1 cellular context compared by ENCODE assay signal in genomic region chr2:10120158-10120937, GRCh38.
TF ChIP-seq lines count a peak whose summit lies in the region.

No MANE protein-coding gene starts in this region.

TF ChIP-seq in HepG2, 621 proteins besides CTCF, POLR2A, EP300 and RAD21 (continued from another document and continues in another):
- TF ChIP-seq, protein P1, sequence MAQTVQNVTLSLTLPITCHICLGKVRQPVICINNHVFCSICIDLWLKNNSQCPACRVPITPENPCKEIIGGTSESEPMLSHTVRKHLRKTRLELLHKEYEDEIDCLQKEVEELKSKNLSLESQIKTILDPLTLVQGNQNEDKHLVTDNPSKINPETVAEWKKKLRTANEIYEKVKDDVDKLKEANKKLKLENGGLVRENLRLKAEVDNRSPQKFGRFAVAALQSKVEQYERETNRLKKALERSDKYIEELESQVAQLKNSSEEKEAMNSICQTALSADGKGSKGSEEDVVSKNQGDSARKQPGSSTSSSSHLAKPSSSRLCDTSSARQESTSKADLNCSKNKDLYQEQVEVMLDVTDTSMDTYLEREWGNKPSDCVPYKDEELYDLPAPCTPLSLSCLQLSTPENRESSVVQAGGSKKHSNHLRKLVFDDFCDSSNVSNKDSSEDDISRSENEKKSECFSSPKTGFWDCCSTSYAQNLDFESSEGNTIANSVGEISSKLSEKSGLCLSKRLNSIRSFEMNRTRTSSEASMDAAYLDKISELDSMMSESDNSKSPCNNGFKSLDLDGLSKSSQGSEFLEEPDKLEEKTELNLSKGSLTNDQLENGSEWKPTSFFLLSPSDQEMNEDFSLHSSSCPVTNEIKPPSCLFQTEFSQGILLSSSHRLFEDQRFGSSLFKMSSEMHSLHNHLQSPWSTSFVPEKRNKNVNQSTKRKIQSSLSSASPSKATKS (CRISPR knock-in tag; IDR thresholded peaks at IDR 0.05): peak; percentile 67; the same call in 1 of the 2 replicates
- TF ChIP-seq ZNF343 (CRISPR knock-in tag; IDR thresholded peaks at IDR 0.05) (peak; percentile 90; the same call in 1 of the 2 replicates), AHR (CRISPR knock-in tag; IDR thresholded peaks at IDR 0.05) (peak; percentile 82; the same call in 1 of the 2 replicates), BORCS8-MEF2B (CRISPR knock-in tag; IDR thresholded peaks at IDR 0.05) (peak; percentile 88; the same call in 1 of the 2 replicates), HMGA1 (CRISPR knock-in tag; conservative IDR thresholded peaks at IDR 0.05) (no peak), HOXA3 (CRISPR knock-in tag; IDR thresholded peaks at IDR 0.05) (peak; percentile 87; the same call in 1 of the 2 replicates), NR1H2 (CRISPR knock-in tag; IDR thresholded peaks at IDR 0.05; ENCODE audit: borderline replicate concordance, low read depth) (peak; percentile 16; the same call in 1 of the 2 replicates), ZIK1 (CRISPR knock-in tag; IDR thresholded peaks at IDR 0.05; ENCODE audit: borderline replicate concordance, low read depth) (peak; percentile 74), CREBL2 (CRISPR knock-in tag; IDR thresholded peaks at IDR 0.05; ENCODE audit: borderline replicate concordance) (no peak; the same call in 1 of the 2 replicates), ZNF777 (CRISPR knock-in tag; IDR thresholded peaks at IDR 0.05) (peak; percentile 71), SMAD9 (CRISPR knock-in tag; IDR thresholded peaks at IDR 0.05) (no peak), ZNF276 (CRISPR knock-in tag; IDR thresholded peaks at IDR 0.05; ENCODE audit: low read depth) (0 out of 2 replicates have a peak, but pooled peaks have one; percentile 25), ZNF839 (CRISPR knock-in tag; IDR thresholded peaks at IDR 0.05; ENCODE audit: borderline replicate concordance) (peak; percentile 90), SMARCC2 (IDR thresholded peaks at IDR 0.05) (no peak), GPN1 (CRISPR knock-in tag; IDR thresholded peaks at IDR 0.05; ENCODE audit: borderline replicate concordance) (no peak), CAMTA2 (CRISPR knock-in tag; IDR thresholded peaks at IDR 0.05; ENCODE audit: borderline replicate concordance) (0 out of 2 replicates have a peak, but pooled peaks have one; percentile 66), SRSF4 (IDR thresholded peaks at IDR 0.05; ENCODE audit: low read depth, low read length, poor library complexity, severe bottlenecking) (no peak), ZNF775 (CRISPR knock-in tag; IDR thresholded peaks at IDR 0.05; ENCODE audit: borderline replicate concordance) (no peak; the same call in 1 of the 2 replicates), IKZF4 (CRISPR knock-in tag; IDR thresholded peaks at IDR 0.05; ENCODE audit: borderline replicate concordance, low read depth, not compliant biosample characterization) (peak; percentile 42), ZNF782 (CRISPR knock-in tag; IDR thresholded peaks at IDR 0.05; ENCODE audit: borderline replicate concordance) (no peak; the same call in 1 of the 2 replicates), PAF1 (CRISPR knock-in tag; IDR thresholded peaks at IDR 0.05) (no peak), ZNF850 (CRISPR knock-in tag; conservative IDR thresholded peaks at IDR 0.05) (no peak; the same call in 1 of the 2 replicates), POGK (CRISPR knock-in tag; conservative IDR thresholded peaks at IDR 0.05) (peak; percentile 80; the same call in 1 of the 2 replicates), ZBTB7A (CRISPR knock-in tag; IDR thresholded peaks at IDR 0.05) (peak; percentile 74), CEBPB (IDR thresholded peaks at IDR 0.05; ENCODE audit: borderline replicate concordance, low read depth, low read length) (no peak), ZNF562 (CRISPR knock-in tag; IDR thresholded peaks at IDR 0.05; ENCODE audit: borderline replicate concordance) (no peak), NFRKB (IDR thresholded peaks at IDR 0.05) (no peak), MAFF (IDR thresholded peaks at IDR 0.05; ENCODE audit: low read depth, low read length) (no peak), ZNF709 (CRISPR knock-in tag; IDR thresholded peaks at IDR 0.05) (peak; percentile 77; the same call in 1 of the 2 replicates)
- TF ChIP-seq, protein P2, sequence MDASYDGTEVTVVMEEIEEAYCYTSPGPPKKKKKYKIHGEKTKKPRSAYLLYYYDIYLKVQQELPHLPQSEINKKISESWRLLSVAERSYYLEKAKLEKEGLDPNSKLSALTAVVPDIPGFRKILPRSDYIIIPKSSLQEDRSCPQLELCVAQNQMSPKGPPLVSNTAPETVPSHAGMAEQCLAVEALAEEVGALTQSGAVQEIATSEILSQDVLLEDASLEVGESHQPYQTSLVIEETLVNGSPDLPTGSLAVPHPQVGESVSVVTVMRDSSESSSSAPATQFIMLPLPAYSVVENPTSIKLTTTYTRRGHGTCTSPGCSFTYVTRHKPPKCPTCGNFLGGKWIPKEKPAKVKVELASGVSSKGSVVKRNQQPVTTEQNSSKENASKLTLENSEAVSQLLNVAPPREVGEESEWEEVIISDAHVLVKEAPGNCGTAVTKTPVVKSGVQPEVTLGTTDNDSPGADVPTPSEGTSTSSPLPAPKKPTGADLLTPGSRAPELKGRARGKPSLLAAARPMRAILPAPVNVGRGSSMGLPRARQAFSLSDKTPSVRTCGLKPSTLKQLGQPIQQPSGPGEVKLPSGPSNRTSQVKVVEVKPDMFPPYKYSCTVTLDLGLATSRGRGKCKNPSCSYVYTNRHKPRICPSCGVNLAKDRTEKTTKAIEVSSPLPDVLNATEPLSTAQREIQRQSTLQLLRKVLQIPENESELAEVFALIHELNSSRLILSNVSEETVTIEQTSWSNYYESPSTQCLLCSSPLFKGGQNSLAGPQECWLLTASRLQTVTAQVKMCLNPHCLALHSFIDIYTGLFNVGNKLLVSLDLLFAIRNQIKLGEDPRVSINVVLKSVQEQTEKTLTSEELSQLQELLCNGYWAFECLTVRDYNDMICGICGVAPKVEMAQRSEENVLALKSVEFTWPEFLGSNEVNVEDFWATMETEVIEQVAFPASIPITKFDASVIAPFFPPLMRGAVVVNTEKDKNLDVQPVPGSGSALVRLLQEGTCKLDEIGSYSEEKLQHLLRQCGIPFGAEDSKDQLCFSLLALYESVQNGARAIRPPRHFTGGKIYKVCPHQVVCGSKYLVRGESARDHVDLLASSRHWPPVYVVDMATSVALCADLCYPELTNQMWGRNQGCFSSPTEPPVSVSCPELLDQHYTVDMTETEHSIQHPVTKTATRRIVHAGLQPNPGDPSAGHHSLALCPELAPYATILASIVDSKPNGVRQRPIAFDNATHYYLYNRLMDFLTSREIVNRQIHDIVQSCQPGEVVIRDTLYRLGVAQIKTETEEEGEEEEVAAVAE (CRISPR knock-in tag; IDR thresholded peaks at IDR 0.05; ENCODE audit: borderline replicate concordance): peak; percentile 85
- TF ChIP-seq, protein P3, sequence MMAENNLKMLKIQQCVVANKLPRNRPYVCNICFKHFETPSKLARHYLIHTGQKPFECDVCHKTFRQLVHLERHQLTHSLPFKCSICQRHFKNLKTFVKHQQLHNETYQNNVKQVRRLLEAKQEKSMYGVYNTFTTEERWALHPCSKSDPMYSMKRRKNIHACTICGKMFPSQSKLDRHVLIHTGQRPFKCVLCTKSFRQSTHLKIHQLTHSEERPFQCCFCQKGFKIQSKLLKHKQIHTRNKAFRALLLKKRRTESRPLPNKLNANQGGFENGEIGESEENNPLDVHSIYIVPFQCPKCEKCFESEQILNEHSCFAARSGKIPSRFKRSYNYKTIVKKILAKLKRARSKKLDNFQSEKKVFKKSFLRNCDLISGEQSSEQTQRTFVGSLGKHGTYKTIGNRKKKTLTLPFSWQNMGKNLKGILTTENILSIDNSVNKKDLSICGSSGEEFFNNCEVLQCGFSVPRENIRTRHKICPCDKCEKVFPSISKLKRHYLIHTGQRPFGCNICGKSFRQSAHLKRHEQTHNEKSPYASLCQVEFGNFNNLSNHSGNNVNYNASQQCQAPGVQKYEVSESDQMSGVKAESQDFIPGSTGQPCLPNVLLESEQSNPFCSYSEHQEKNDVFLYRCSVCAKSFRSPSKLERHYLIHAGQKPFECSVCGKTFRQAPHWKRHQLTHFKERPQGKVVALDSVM (CRISPR knock-in tag; IDR thresholded peaks at IDR 0.05): peak; percentile 78; the same call in 1 of the 2 replicates
- TF ChIP-seq, protein P4, sequence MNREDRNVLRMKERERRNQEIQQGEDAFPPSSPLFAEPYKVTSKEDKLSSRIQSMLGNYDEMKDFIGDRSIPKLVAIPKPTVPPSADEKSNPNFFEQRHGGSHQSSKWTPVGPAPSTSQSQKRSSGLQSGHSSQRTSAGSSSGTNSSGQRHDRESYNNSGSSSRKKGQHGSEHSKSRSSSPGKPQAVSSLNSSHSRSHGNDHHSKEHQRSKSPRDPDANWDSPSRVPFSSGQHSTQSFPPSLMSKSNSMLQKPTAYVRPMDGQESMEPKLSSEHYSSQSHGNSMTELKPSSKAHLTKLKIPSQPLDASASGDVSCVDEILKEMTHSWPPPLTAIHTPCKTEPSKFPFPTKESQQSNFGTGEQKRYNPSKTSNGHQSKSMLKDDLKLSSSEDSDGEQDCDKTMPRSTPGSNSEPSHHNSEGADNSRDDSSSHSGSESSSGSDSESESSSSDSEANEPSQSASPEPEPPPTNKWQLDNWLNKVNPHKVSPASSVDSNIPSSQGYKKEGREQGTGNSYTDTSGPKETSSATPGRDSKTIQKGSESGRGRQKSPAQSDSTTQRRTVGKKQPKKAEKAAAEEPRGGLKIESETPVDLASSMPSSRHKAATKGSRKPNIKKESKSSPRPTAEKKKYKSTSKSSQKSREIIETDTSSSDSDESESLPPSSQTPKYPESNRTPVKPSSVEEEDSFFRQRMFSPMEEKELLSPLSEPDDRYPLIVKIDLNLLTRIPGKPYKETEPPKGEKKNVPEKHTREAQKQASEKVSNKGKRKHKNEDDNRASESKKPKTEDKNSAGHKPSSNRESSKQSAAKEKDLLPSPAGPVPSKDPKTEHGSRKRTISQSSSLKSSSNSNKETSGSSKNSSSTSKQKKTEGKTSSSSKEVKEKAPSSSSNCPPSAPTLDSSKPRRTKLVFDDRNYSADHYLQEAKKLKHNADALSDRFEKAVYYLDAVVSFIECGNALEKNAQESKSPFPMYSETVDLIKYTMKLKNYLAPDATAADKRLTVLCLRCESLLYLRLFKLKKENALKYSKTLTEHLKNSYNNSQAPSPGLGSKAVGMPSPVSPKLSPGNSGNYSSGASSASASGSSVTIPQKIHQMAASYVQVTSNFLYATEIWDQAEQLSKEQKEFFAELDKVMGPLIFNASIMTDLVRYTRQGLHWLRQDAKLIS (CRISPR knock-in tag; IDR thresholded peaks at IDR 0.05): peak; percentile 93
